13 cellular contexts compared by ENCODE assay signal in genomic region chr10:91022924-91023707, GRCh38.
DNase-seq lines count a peak whose midpoint lies in the region; ATAC-seq and TF ChIP-seq lines count a peak whose summit lies in the region.
"Had no signal": no experiment of that assay in that cellular context is flagged by ENCODE, and none has a peak within 500 bp of the region (broad histone marks: within the 10 kb centered on the region; RNA-seq: fewer than 3 reads in every experiment).

No MANE protein-coding gene starts in this region.

- no peaks in the 10 kb centered on the region for H3K27me3 ChIP-seq in SJCRH30
- H3K27me3 ChIP-seq in fibroblast of lung (ENCODE audit: control insufficient read depth, insufficient read depth, low read length) = peaks cover 2% of the 10 kb centered on the region
- no peaks in the 10 kb centered on the region for H3K27me3 ChIP-seq in lung (ENCODE audit: control insufficient read depth, insufficient read depth)
- no peaks in the 10 kb centered on the region for H3K27me3 ChIP-seq in spleen (replicated peaks in 1 of 7)

- H3K27ac ChIP-seq in SJCRH30 (peak overlapping the region; percentile 63), fibroblast of lung (ENCODE audit: insufficient read depth, low read length) (no peak overlapping the region), lung (ENCODE audit: low read depth in 1 of 2, low read length in 1 of 2) (peak overlapping the region; percentile 25 to 37), substantia nigra (ENCODE audit: low read depth, low read length, poor library complexity, severe bottlenecking) (peak overlapping the region; percentile 97), spleen (peak overlapping the region in 3 of 8 donors; percentile 4 to 36 (median 10))

- TF ChIP-seq POLR2A in spleen (IDR thresholded peaks at IDR 0.05) = no peak

- DNase-seq in SJCRH30 (peak; percentile 27 to 71), fibroblast of lung (ENCODE audit: low read depth in 2 of 2) (peak in 1 of 2 donors; percentile 15), lung (ENCODE audit: low spot score) (no peak), substantia nigra (lab: John Stamatoyannopoulos, UW) (peak in 42 of 49 donors; percentile 10 to 78 (median 48)), mesenteric fat pad (ENCODE audit: low spot score) (no peak), spleen (no peak)
- DNase-seq: DMS153; effector CD8-positive, alpha-beta T cell; stimulated activated CD4-positive, alpha-beta T cell treated with anti-CD3 and anti-CD28 coated beads, Interleukin-12 subunit alpha, Interleukin-12 subunit beta, amount 100 ng/mL, for 4 hours had no signal

- H3K36me3 Mint-ChIP-seq in stimulated activated memory B cell treated with anti-CD40 and anti-IgM and Interleukin-4, amounts not matched to agents 10 μg/mL and 1 μg/mL and 100 μg/mL, for 72 hours = no peaks in the 10 kb centered on the region

- H3K79me2 ChIP-seq in fibroblast of lung (ENCODE audit: control insufficient read depth, insufficient read depth, low read length) = no peaks in the 10 kb centered on the region

- intact Hi-C loops in spleen (cut with DNase I; ENCODE audit: low total_unique reads) = no loop called here

- no peaks in the 10 kb centered on the region for H3K9me3 Mint-ChIP-seq in stimulated activated memory B cell treated with anti-CD40 and anti-IgM and Interleukin-4, amounts not matched to agents 10 μg/mL and 1 μg/mL and 100 μg/mL, for 72 hours

- no peak overlapping the region for H3K9ac ChIP-seq in fibroblast of lung (ENCODE audit: insufficient read depth, low read length)

- H3K4me3 ChIP-seq in SJCRH30 (no peak overlapping the region), fibroblast of lung (replicated peaks in 1 of 4; ENCODE audit: control extremely low read depth in 1 of 4, insufficient read depth in 1 of 4, low read depth in 3 of 4, low read length in 4 of 4) (no peak overlapping the region), lung (no peak overlapping the region), spleen (no peak overlapping the region)
- H3K4me3 ChIP-seq: GM12878 had no signal

- H2AFZ ChIP-seq in fibroblast of lung (ENCODE audit: low read length) = peak overlapping the region; percentile 23

- ATAC-seq in lung (ENCODE audit: insufficient read depth, low FRiP score) (no peak), HG03175 (IDR thresholded peaks at IDR 0.05; ENCODE audit: unreplicated experiment) (no peak)
- no peak for ATAC-seq in stimulated activated memory B cell treated with anti-CD40 and anti-IgM and Interleukin-4, amounts not matched to agents 10 μg/mL and 1 μg/mL and 100 μg/mL, for 72 hours
- ATAC-seq: activated naive CD4-positive, alpha-beta T cell treated with anti-CD3 and anti-CD28 coated beads, Interleukin-2, amount 50 U/mL, for 72 hours; GM12878 had no signal

- no peak for TF ChIP-seq CTCF in fibroblast of lung (conservative IDR thresholded peaks at IDR 0.05 in 1 of 2, IDR thresholded peaks at IDR 0.05 in 1 of 2; ENCODE audit: low read depth in 1 of 2, low read length in 2 of 2)
- no peak for TF ChIP-seq CTCF in lung (IDR thresholded peaks at IDR 0.05; ENCODE audit: control extremely low read depth, extremely low read depth)
- no peak for TF ChIP-seq CTCF in spleen (IDR thresholded peaks at IDR 0.05 in 8 of 11, conservative IDR thresholded peaks at IDR 0.05 in 3 of 11)

- H3K4me1 Mint-ChIP-seq in stimulated activated memory B cell treated with anti-CD40 and anti-IgM and Interleukin-4, amounts not matched to agents 10 μg/mL and 1 μg/mL and 100 μg/mL, for 72 hours = no peaks in the 10 kb centered on the region

- H3K4me3 Mint-ChIP-seq in stimulated activated memory B cell treated with anti-CD40 and anti-IgM and Interleukin-4, amounts not matched to agents 10 μg/mL and 1 μg/mL and 100 μg/mL, for 72 hours = no peak overlapping the region

- H4K20me1 ChIP-seq in fibroblast of lung (ENCODE audit: control insufficient read depth, extremely low read depth, insufficient read depth, low read length) = no peaks in the 10 kb centered on the region

- H3K4me2 ChIP-seq in fibroblast of lung (ENCODE audit: extremely low read depth, insufficient read depth, low read length) = no peak overlapping the region

- no peaks in the 10 kb centered on the region for H3K9me3 ChIP-seq in SJCRH30 (replicated peaks)
- no peaks in the 10 kb centered on the region for H3K9me3 ChIP-seq in fibroblast of lung (ENCODE audit: control insufficient read depth, insufficient read depth, low read depth, low read length)
- no peaks in the 10 kb centered on the region for H3K9me3 ChIP-seq in lung (ENCODE audit: control insufficient read depth in 2 of 2, insufficient read depth in 1 of 2, low read length in 1 of 2)
- H3K9me3 ChIP-seq in spleen = no peaks in the 10 kb centered on the region

- peaks cover 33% of the 10 kb centered on the region for H3K4me1 ChIP-seq in SJCRH30
- peaks cover 2% of the 10 kb centered on the region for H3K4me1 ChIP-seq in fibroblast of lung (ENCODE audit: control insufficient read depth, extremely low read depth, insufficient read depth, low read length)
- peaks cover 2 to 18% of the 10 kb centered on the region in 2 donors for H3K4me1 ChIP-seq in lung (ENCODE audit: control insufficient read depth in 2 of 2, insufficient read depth in 2 of 2, low read length in 2 of 2)
- peaks cover 0 to 15% (median 1%) of the 10 kb centered on the region in 6 donors for H3K4me1 ChIP-seq in spleen

- no peak overlapping the region for H3K27ac Mint-ChIP-seq in stimulated activated memory B cell treated with anti-CD40 and anti-IgM and Interleukin-4, amounts not matched to agents 10 μg/mL and 1 μg/mL and 100 μg/mL, for 72 hours
- H3K27ac Mint-ChIP-seq: activated naive CD4-positive, alpha-beta T cell treated with anti-CD3 and anti-CD28 coated beads, Interleukin-2, amount 50 U/mL, for 72 hours had no signal

- 66 to 76% methylated on average over 7 of the region's 7 CpGs for WGBS in lung, 2 donors
- 66 to 78% (median 72%) methylated on average over 7 of the region's 7 CpGs for WGBS in spleen, 5 donors

- no peaks in the 10 kb centered on the region for H3K36me3 ChIP-seq in SJCRH30
- H3K36me3 ChIP-seq in fibroblast of lung (ENCODE audit: control insufficient read depth, insufficient read depth, low read length) = no peaks in the 10 kb centered on the region
- H3K36me3 ChIP-seq in lung (ENCODE audit: control insufficient read depth in 2 of 2, insufficient read depth in 2 of 2, low read length in 2 of 2) = no peaks in the 10 kb centered on the region
- H3K36me3 ChIP-seq in spleen = no peaks in the 10 kb centered on the region

- no peaks in the 10 kb centered on the region for H3K27me3 Mint-ChIP-seq in stimulated activated memory B cell treated with anti-CD40 and anti-IgM and Interleukin-4, amounts not matched to agents 10 μg/mL and 1 μg/mL and 100 μg/mL, for 72 hours

Comparison
In these comparisons a context has a peak if more than half of its experiments do, and no peak if none do; other contexts are left out.
1. DNase-seq: peak in SJCRH30 (2 of 2) and substantia nigra (42 of 49); none in lung (single experiment), mesenteric fat pad (single experiment) and spleen (single experiment).